8 cellular contexts compared by ENCODE assay signal in genomic region chr9:111399772-111400563, GRCh38.
A peak's percentile ranks its signal among the peaks of the same experiment; 100 is the strongest.
DNase-seq lines count a peak whose midpoint lies in the region; ATAC-seq and TF ChIP-seq lines count a peak whose summit lies in the region.

No MANE protein-coding gene starts in this region.

- H3K36me3 Mint-ChIP-seq in naive thymus-derived CD4-positive, alpha-beta T cell = peaks cover 26 to 82% (median 79%) of the 10 kb centered on the region in 5 donors

- DNase-seq in AG10803 (ENCODE audit: low read depth) (peak; percentile 10), RKO (ENCODE audit: low spot score) (peak; percentile 52), germinal center (ENCODE audit: low spot score) (peak; percentile 8), omental fat pad (ENCODE audit: low spot score) (no peak), NCI-H1930 (lab: John Stamatoyannopoulos, UW) (no peak)
- DNase-seq in naive thymus-derived CD4-positive, alpha-beta T cell = no peak

- H3K27me3 ChIP-seq in naive thymus-derived CD4-positive, alpha-beta T cell (ENCODE audit: control insufficient read depth in 2 of 2, insufficient read depth in 2 of 2, low read length in 2 of 2) = no peaks in the 10 kb centered on the region

- no peak overlapping the region for H3K4me3 ChIP-seq in AG10803 (ENCODE audit: low read length)
- H3K4me3 ChIP-seq in naive thymus-derived CD4-positive, alpha-beta T cell (ENCODE audit: low read length) = no peak overlapping the region

- TF ChIP-seq CTCF in AG10803 (conservative IDR thresholded peaks at IDR 0.05; ENCODE audit: low read length) = peak; percentile 40
- no peak for TF ChIP-seq CTCF in omental fat pad (IDR thresholded peaks at IDR 0.05)

- intact Hi-C loops in naive thymus-derived CD4-positive, alpha-beta T cell (cut with micrococcal nuclease) = no loop called here

- no peak overlapping the region for H3K27ac Mint-ChIP-seq in naive thymus-derived CD4-positive, alpha-beta T cell

- H3K4me1 Mint-ChIP-seq in naive thymus-derived CD4-positive, alpha-beta T cell = peaks cover 0 to under 1% (median 0%) of the 10 kb centered on the region in 7 donors

- H3K27me3 Mint-ChIP-seq in naive thymus-derived CD4-positive, alpha-beta T cell = no peaks in the 10 kb centered on the region

- H3K27ac ChIP-seq in naive thymus-derived CD4-positive, alpha-beta T cell (ENCODE audit: low read depth, low read length) = no peak overlapping the region

- H3K9me3 ChIP-seq in naive thymus-derived CD4-positive, alpha-beta T cell (ENCODE audit: control insufficient read depth in 2 of 3, low read length in 3 of 3) = peaks cover 0 to 15% (median 0%) of the 10 kb centered on the region in 3 experiments

- peaks cover 6 to 57% (median 10%) of the 10 kb centered on the region in 3 experiments for H3K36me3 ChIP-seq in naive thymus-derived CD4-positive, alpha-beta T cell (ENCODE audit: control insufficient read depth in 2 of 3, insufficient read depth in 3 of 3, low read length in 3 of 3)

- no peak overlapping the region for H3K4me3 Mint-ChIP-seq in naive thymus-derived CD4-positive, alpha-beta T cell

- peak; percentile 46 for ATAC-seq in GM21723 (IDR thresholded peaks at IDR 0.05; ENCODE audit: unreplicated experiment)
- no peak for ATAC-seq in naive thymus-derived CD4-positive, alpha-beta T cell
- ATAC-seq in omental fat pad (ENCODE audit: low FRiP score) = no peak
- no peak for ATAC-seq in GM21423 (IDR thresholded peaks at IDR 0.05; ENCODE audit: unreplicated experiment)

- H3K4me1 ChIP-seq in naive thymus-derived CD4-positive, alpha-beta T cell (ENCODE audit: control insufficient read depth in 2 of 2, insufficient read depth in 2 of 2, low read length in 2 of 2) = no peaks in the 10 kb centered on the region

- CTCF ChIA-PET in naive thymus-derived CD4-positive, alpha-beta T cell (lab: Charles Lee) = no interaction called here

- POLR2A ChIA-PET in naive thymus-derived CD4-positive, alpha-beta T cell (lab: Charles Lee) = no interaction called here

- peaks cover 5 to 52% (median 30%) of the 10 kb centered on the region in 11 donors for H3K9me3 Mint-ChIP-seq in naive thymus-derived CD4-positive, alpha-beta T cell

Comparison
In these comparisons a context has a peak if more than half of its experiments do, and no peak if none do; other contexts are left out.
1. DNase-seq: peak in AG10803 (single experiment), RKO (single experiment) and germinal center (single experiment); none in naive thymus-derived CD4-positive, alpha-beta T cell (0 of 9), omental fat pad (single experiment) and NCI-H1930 (0 of 2).